1 cellular context compared by ENCODE assay signal in genomic region chr12:125128380-125128779, GRCh38.
TF ChIP-seq lines count a peak whose summit lies in the region.

No MANE protein-coding gene starts in this region.

TF ChIP-seq in GM23338, 12 proteins besides CTCF, POLR2A, EP300 and RAD21 (continued from another document):
- TF ChIP-seq, protein P1, sequence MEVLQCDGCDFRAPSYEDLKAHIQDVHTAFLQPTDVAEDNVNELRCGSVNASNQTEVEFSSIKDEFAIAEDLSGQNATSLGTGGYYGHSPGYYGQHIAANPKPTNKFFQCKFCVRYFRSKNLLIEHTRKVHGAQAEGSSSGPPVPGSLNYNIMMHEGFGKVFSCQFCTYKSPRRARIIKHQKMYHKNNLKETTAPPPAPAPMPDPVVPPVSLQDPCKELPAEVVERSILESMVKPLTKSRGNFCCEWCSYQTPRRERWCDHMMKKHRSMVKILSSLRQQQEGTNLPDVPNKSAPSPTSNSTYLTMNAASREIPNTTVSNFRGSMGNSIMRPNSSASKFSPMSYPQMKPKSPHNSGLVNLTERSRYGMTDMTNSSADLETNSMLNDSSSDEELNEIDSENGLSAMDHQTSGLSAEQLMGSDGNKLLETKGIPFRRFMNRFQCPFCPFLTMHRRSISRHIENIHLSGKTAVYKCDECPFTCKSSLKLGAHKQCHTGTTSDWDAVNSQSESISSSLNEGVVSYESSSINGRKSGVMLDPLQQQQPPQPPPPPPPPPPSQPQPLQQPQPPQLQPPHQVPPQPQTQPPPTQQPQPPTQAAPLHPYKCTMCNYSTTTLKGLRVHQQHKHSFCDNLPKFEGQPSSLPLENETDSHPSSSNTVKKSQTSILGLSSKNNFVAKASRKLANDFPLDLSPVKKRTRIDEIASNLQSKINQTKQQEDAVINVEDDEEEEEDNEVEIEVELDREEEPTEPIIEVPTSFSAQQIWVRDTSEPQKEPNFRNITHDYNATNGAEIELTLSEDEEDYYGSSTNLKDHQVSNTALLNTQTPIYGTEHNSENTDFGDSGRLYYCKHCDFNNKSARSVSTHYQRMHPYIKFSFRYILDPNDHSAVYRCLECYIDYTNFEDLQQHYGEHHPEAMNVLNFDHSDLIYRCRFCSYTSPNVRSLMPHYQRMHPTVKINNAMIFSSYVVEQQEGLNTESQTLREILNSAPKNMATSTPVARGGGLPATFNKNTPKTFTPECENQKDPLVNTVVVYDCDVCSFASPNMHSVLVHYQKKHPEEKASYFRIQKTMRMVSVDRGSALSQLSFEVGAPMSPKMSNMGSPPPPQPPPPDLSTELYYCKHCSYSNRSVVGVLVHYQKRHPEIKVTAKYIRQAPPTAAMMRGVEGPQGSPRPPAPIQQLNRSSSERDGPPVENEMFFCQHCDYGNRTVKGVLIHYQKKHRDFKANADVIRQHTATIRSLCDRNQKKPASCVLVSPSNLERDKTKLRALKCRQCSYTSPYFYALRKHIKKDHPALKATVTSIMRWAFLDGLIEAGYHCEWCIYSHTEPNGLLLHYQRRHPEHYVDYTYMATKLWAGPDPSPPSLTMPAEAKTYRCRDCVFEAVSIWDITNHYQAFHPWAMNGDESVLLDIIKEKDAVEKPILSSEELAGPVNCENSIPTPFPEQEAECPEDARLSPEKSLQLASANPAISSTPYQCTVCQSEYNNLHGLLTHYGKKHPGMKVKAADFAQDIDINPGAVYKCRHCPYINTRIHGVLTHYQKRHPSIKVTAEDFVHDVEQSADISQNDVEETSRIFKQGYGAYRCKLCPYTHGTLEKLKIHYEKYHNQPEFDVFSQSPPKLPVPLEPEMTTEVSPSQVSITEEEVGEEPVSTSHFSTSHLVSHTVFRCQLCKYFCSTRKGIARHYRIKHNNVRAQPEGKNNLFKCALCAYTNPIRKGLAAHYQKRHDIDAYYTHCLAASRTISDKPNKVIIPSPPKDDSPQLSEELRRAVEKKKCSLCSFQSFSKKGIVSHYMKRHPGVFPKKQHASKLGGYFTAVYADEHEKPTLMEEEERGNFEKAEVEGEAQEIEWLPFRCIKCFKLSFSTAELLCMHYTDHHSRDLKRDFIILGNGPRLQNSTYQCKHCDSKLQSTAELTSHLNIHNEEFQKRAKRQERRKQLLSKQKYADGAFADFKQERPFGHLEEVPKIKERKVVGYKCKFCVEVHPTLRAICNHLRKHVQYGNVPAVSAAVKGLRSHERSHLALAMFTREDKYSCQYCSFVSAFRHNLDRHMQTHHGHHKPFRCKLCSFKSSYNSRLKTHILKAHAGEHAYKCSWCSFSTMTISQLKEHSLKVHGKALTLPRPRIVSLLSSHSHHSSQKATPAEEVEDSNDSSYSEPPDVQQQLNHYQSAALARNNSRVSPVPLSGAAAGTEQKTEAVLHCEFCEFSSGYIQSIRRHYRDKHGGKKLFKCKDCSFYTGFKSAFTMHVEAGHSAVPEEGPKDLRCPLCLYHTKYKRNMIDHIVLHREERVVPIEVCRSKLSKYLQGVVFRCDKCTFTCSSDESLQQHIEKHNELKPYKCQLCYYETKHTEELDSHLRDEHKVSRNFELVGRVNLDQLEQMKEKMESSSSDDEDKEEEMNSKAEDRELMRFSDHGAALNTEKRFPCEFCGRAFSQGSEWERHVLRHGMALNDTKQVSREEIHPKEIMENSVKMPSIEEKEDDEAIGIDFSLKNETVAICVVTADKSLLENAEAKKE (CRISPR knock-in tag; IDR thresholded peaks at IDR 0.05) = no peak
- TF ChIP-seq, protein P2, sequence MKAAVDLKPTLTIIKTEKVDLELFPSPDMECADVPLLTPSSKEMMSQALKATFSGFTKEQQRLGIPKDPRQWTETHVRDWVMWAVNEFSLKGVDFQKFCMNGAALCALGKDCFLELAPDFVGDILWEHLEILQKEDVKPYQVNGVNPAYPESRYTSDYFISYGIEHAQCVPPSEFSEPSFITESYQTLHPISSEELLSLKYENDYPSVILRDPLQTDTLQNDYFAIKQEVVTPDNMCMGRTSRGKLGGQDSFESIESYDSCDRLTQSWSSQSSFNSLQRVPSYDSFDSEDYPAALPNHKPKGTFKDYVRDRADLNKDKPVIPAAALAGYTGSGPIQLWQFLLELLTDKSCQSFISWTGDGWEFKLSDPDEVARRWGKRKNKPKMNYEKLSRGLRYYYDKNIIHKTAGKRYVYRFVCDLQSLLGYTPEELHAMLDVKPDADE (IDR thresholded peaks at IDR 0.05) = no peak
- TF ChIP-seq CREB1 (CRISPR knock-in tag; IDR thresholded peaks at IDR 0.05; ENCODE audit: low read depth) (no peak), EZH2 (IDR thresholded peaks at IDR 0.05; ENCODE audit: low read depth, unreplicated experiment) (no peak), JUNB (IDR thresholded peaks at IDR 0.05; ENCODE audit: unreplicated experiment) (no peak), POLR2AphosphoS5 (IDR thresholded peaks at IDR 0.05; ENCODE audit: low read depth) (no peak)
